Comparison of ENCODE assay signal across 18 cellular contexts in the genomic region with DNA sequence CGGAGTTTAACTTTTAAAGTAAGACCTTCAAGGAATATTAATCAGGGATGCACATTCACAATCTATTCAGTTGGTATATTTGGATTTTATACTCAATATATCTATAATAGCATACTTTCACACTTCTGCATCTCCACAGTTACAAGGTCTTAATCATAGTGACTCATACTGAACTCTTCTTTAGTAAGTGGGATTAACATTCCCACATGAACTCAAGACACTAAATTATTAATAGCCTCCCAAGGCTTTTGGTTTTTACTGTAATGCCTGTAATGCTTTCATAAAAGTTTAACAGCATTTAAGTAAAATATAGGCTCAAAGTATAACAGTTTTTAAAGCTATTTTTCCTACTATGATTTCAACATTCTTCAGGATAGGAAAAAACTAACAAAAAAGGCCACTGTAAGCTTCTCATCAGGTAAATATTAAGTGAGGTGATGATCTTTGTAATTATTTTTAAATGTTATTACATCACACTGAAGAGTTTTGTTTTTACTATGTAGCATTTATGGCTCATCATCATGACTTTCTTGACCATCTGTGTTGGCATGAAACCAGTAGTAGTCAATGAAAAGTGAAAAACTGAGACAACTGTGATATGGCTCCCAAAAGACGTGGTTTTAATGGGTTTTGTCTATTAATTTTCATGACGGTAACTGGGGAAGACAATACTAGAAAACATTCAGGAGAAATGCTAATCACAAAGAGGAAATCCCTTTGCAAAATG.
DNase-seq lines count a peak whose midpoint lies in the region; ATAC-seq lines count a peak whose summit lies in the region.
"Had no signal": no experiment of that assay in that cellular context is flagged by ENCODE, and none has a peak within 500 bp of the region (broad histone marks: within the 10 kb centered on the region; RNA-seq: fewer than 3 reads in every experiment).

No MANE protein-coding gene starts in this region.

- H3K36me3 ChIP-seq in mesenchymal stem cell (ENCODE audit: control insufficient read depth in 1 of 2, insufficient read depth in 2 of 2, low read depth in 1 of 2, low read length in 2 of 2), result no peaks in the 10 kb centered on the region
- H3K36me3 ChIP-seq: esophagus squamous epithelium, thoracic aorta had no signal

- no peak overlapping the region for H2BK15ac ChIP-seq in mesenchymal stem cell (ENCODE audit: low read depth, poor library complexity, severe bottlenecking)

- no peak overlapping the region for H3K9ac ChIP-seq in mesenchymal stem cell (ENCODE audit: low read length)

- H3K79me1 ChIP-seq in mesenchymal stem cell (replicated peaks; ENCODE audit: low read length, poor library complexity, severe bottlenecking), result no peaks in the 10 kb centered on the region

- H3K4me3 ChIP-seq in mesenchymal stem cell (ENCODE audit: insufficient read depth in 1 of 2, low read depth in 1 of 2, low read length in 2 of 2), result no peak overlapping the region
- H3K4me3 ChIP-seq: body of pancreas, esophagus squamous epithelium, skin epidermis, thoracic aorta had no signal

- H2BK12ac ChIP-seq in mesenchymal stem cell (ENCODE audit: low read length in 2 of 2), result no peak overlapping the region

- H2BK5ac ChIP-seq in mesenchymal stem cell (ENCODE audit: low read depth, low read length, poor library complexity, severe bottlenecking), result peak overlapping the region; percentile 82

- H3K27ac ChIP-seq in mesenchymal stem cell (ENCODE audit: low read length, poor library complexity, severe bottlenecking), result peak overlapping the region; percentile 97
- H3K27ac ChIP-seq: body of pancreas, esophagus squamous epithelium, thoracic aorta had no signal

- no peak overlapping the region for H3K18ac ChIP-seq in mesenchymal stem cell (ENCODE audit: low read depth in 1 of 2, low read length in 2 of 2)

- no peak overlapping the region for H2AK5ac ChIP-seq in mesenchymal stem cell (ENCODE audit: low read length, severe bottlenecking)

- H3K9me3 ChIP-seq in mesenchymal stem cell (ENCODE audit: control insufficient read depth, low read length), result no peaks in the 10 kb centered on the region
- H3K9me3 ChIP-seq: body of pancreas, esophagus squamous epithelium, thoracic aorta had no signal

- H4K91ac ChIP-seq in mesenchymal stem cell (ENCODE audit: low read length), result no peak overlapping the region

- no peak overlapping the region for H3K23ac ChIP-seq in mesenchymal stem cell (ENCODE audit: low read length in 2 of 2)

- no peaks in the 10 kb centered on the region for H3K4me1 ChIP-seq in mesenchymal stem cell (ENCODE audit: control insufficient read depth, insufficient read depth, low read depth, low read length)

- H3K4me2 ChIP-seq in mesenchymal stem cell (ENCODE audit: low read length, poor library complexity, severe bottlenecking), result no peak overlapping the region

- H3K4ac ChIP-seq in mesenchymal stem cell (ENCODE audit: low read depth in 1 of 2, low read length in 2 of 2), result no peak overlapping the region

- H3K27me3 ChIP-seq in mesenchymal stem cell (ENCODE audit: control insufficient read depth in 1 of 2, insufficient read depth in 1 of 2, low read length in 2 of 2), result no peaks in the 10 kb centered on the region
- H3K27me3 ChIP-seq: body of pancreas, esophagus squamous epithelium had no signal

- no peak overlapping the region for H2BK120ac ChIP-seq in mesenchymal stem cell (ENCODE audit: low read depth, low read length)

- H2AFZ ChIP-seq in mesenchymal stem cell (ENCODE audit: low read depth, low read length), result no peak overlapping the region

- DNase-seq in LHCN-M2 (ENCODE audit: low read depth) (peak; percentile 81), astrocyte of the hippocampus (ENCODE audit: low read depth, low spot score) (peak; percentile 29), mesenchymal stem cell (peak; percentile 46), T-helper 2 cell (no peak), NCI-H2107 (lab: John Stamatoyannopoulos, UW) (no peak)
- no peak for DNase-seq in activated CD4-positive, alpha-beta T cell treated with anti-CD3 and anti-CD28 coated beads, Interleukin-2, amount 50 U/mL, for 48 hours
- DNase-seq: activated CD4-positive, alpha-beta T cell treated with anti-CD3 and anti-CD28 coated beads, Interleukin-2, amount 10 ng/mL, durations not matched to agents 7 days and 5 days; activated naive CD4-positive, alpha-beta T cell treated with anti-CD3 and anti-CD28 coated beads for 36 hours; activated T-cell treated with anti-CD3 and anti-CD28 coated beads for 4 hours; body of pancreas; esophagus squamous epithelium; KBM-7; left colon; NCI-H1417 treated with DMSO at 0.1 percent for 48 hours had no signal

- no peak overlapping the region for H4K8ac ChIP-seq in mesenchymal stem cell (ENCODE audit: low read length)

- H3K14ac ChIP-seq in mesenchymal stem cell (ENCODE audit: low read length in 2 of 2), result no peak overlapping the region

- peak; percentile 58 for ATAC-seq in GM18511 (IDR thresholded peaks at IDR 0.05; ENCODE audit: unreplicated experiment)
- ATAC-seq in HG03354 (IDR thresholded peaks at IDR 0.05; ENCODE audit: poor library complexity, severe bottlenecking, unreplicated experiment), result no peak
- ATAC-seq: body of pancreas, left colon had no signal

- 87% methylated on average over 2 of the region's 3 CpGs for WGBS in mesenchymal stem cell

Comparison
In these comparisons a context has a peak if more than half of its experiments do, and no peak if none do; other contexts are left out.
1. DNase-seq: peak in LHCN-M2 (single experiment), astrocyte of the hippocampus (single experiment) and mesenchymal stem cell (single experiment); none in activated CD4-positive, alpha-beta T cell treated with anti-CD3 and anti-CD28 coated beads, Interleukin-2, amount 50 U/mL, for 48 hours (0 of 2), T-helper 2 cell (0 of 5) and NCI-H2107 (single experiment).